ENCODE assay signal across 9 cellular contexts in the genomic region with DNA sequence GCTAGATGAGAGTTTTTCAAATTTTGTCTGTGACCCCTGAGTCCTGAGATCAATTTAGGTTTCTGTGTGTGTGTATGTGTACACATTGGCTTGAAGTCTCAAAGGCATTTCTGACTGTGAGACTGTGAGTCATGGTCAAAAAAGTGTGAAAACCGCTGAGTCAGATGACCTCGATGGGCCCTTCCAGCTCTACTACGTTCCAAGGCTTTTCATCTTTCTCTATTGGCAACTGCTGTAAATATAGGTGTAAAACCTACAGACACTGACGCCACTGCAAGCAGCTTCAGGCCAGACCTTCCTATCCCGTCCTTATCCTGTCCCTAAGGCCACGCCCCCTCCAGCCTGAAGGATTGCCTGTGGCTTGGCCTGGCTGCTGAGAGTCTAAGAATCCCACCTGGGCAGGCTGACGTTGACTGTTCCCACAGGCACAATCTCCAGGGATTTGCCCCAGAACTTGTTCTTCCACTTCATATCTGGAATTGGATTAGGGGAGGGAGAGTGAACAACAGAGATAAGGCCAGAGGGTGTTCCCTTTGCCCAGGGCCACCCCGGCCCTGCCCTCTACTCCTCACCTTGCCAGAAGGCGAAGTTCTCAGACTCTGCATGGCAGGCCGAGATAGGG. TPM values are rescaled to one million over a fixed set of nuclear protein-coding genes. Genes with fewer than 3 reads are reported as not detected.
DNase-seq lines count a peak whose midpoint lies in the region; ATAC-seq and TF ChIP-seq lines count a peak whose summit lies in the region.
"Had no signal": no experiment of that assay in that cellular context is flagged by ENCODE, and none has a peak within 500 bp of the region (broad histone marks: within the 10 kb centered on the region; RNA-seq: fewer than 3 reads in every experiment).

No MANE protein-coding gene starts in this region.

- CTCF ChIA-PET in CD8-positive, alpha-beta T cell (lab: Charles Lee), result interaction anchor here (1.4 kb wide), 1 partner anchor 18 kb away, joined by 4 read pairs; no protein-coding TSS in a partner anchor

- peak overlapping the region; percentile 87 for H3K27ac Mint-ChIP-seq in CD8-positive, alpha-beta T cell

- no peaks in the 10 kb centered on the region for H3K9me3 ChIP-seq in CD8-positive, alpha-beta T cell (ENCODE audit: low read length)
- H3K9me3 ChIP-seq in ascending aorta (no peaks in the 10 kb centered on the region), lung (ENCODE audit: control insufficient read depth in 2 of 2, insufficient read depth in 1 of 2, low read length in 1 of 2) (no peaks in the 10 kb centered on the region)

- peaks cover 79% of the 10 kb centered on the region for H3K36me3 Mint-ChIP-seq in CD8-positive, alpha-beta T cell

- no peaks in the 10 kb centered on the region for H3K4me1 ChIP-seq in CD8-positive, alpha-beta T cell (ENCODE audit: insufficient read depth, low read length)
- H3K4me1 ChIP-seq in ascending aorta (peaks cover 0 to 3% of the 10 kb centered on the region in 2 donors), lung (ENCODE audit: control insufficient read depth in 2 of 2, insufficient read depth in 2 of 2, low read length in 2 of 2) (peaks cover 0 to 3% of the 10 kb centered on the region in 2 donors)

- TF ChIP-seq CTCF in CD8-positive, alpha-beta T cell (IDR thresholded peaks at IDR 0.05), result no peak
- TF ChIP-seq CTCF in ascending aorta (IDR thresholded peaks at IDR 0.05), result no peak
- no peak for TF ChIP-seq CTCF in lung (IDR thresholded peaks at IDR 0.05; ENCODE audit: control extremely low read depth, extremely low read depth)
- no peak for TF ChIP-seq CTCF in GM20000 (IDR thresholded peaks at IDR 0.05; ENCODE audit: extremely low read depth, missing control alignments)

- H3K9me3 Mint-ChIP-seq in CD8-positive, alpha-beta T cell, result no peaks in the 10 kb centered on the region
- H3K9me3 Mint-ChIP-seq: IgD-negative memory B cell had no signal

- peak in 3 of 7 experiments; percentile 24 to 56 (median 29) for DNase-seq in CD8-positive, alpha-beta T cell
- peak in 1 of 2 donors; percentile 60 for DNase-seq in ascending aorta (ENCODE audit: low spot score in 2 of 2)
- DNase-seq in lung (ENCODE audit: low spot score), result peak; percentile 69
- DNase-seq in NOMO-1 treated with dmso at 0.1 percent for 144 hours (lab: John Stamatoyannopoulos, UW; ENCODE audit: unreplicated experiment), result no peak
- DNase-seq in effector CD8-positive, alpha-beta T cell (lab: John Stamatoyannopoulos, UW), result no peak
- DNase-seq in GM20000 (ENCODE audit: low spot score), result no peak

- H3K4me1 Mint-ChIP-seq in CD8-positive, alpha-beta T cell (ENCODE audit: low read depth), result peaks cover 4% of the 10 kb centered on the region
- H3K4me1 Mint-ChIP-seq: IgD-negative memory B cell had no signal

- no peak overlapping the region for H3K4me3 ChIP-seq in CD8-positive, alpha-beta T cell (ENCODE audit: low read depth, low read length)
- H3K4me3 ChIP-seq in ascending aorta, result no peak overlapping the region
- H3K4me3 ChIP-seq in lung, result no peak overlapping the region

- no peaks in the 10 kb centered on the region for H3K27me3 ChIP-seq in CD8-positive, alpha-beta T cell (ENCODE audit: insufficient read depth, low read length)
- H3K27me3 ChIP-seq in ascending aorta, result no peaks in the 10 kb centered on the region
- H3K27me3 ChIP-seq in lung (ENCODE audit: control insufficient read depth, insufficient read depth), result no peaks in the 10 kb centered on the region

- intact Hi-C loops in CD8-positive, alpha-beta T cell (cut with DNase I, micrococcal nuclease), result no loop called here
- intact Hi-C loops in ascending aorta (cut with DNase I), result no loop called here

- H3K27ac ChIP-seq in CD8-positive, alpha-beta T cell (ENCODE audit: low read depth, low read length), result peak overlapping the region; percentile 19
- peak overlapping the region; percentile 27 to 68 for H3K27ac ChIP-seq in ascending aorta
- peak overlapping the region in 1 of 2 donors; percentile 8 for H3K27ac ChIP-seq in lung (ENCODE audit: low read depth in 1 of 2, low read length in 1 of 2)

- WGBS in lung, 2 donors, result 61 to 81% methylated on average over 10 of the region's 10 CpGs

- H3K36me3 ChIP-seq in CD8-positive, alpha-beta T cell (ENCODE audit: insufficient read depth, low read length), result peaks cover 30% of the 10 kb centered on the region
- H3K36me3 ChIP-seq in ascending aorta (peaks cover 28 to 61% of the 10 kb centered on the region in 2 donors), lung (ENCODE audit: control insufficient read depth in 2 of 2, insufficient read depth in 2 of 2, low read length in 2 of 2) (peaks cover 3 to 64% of the 10 kb centered on the region in 2 donors)

- POLR2A ChIA-PET in CD8-positive, alpha-beta T cell (lab: Charles Lee), result no interaction called here

- no peak overlapping the region for H3K4me3 Mint-ChIP-seq in CD8-positive, alpha-beta T cell
- H3K4me3 Mint-ChIP-seq: IgD-negative memory B cell had no signal

- peak; percentile 79 for ATAC-seq in CD8-positive, alpha-beta T cell
- peak; percentile 49 for ATAC-seq in HG03439 (IDR thresholded peaks at IDR 0.05; ENCODE audit: unreplicated experiment)
- peak; percentile 54 for ATAC-seq in lung (ENCODE audit: insufficient read depth, low FRiP score)
- ATAC-seq in HG03457 (IDR thresholded peaks at IDR 0.05; ENCODE audit: unreplicated experiment), result no peak

- H3K27me3 Mint-ChIP-seq in CD8-positive, alpha-beta T cell (ENCODE audit: low read depth), result no peaks in the 10 kb centered on the region
- H3K27me3 Mint-ChIP-seq: IgD-negative memory B cell had no signal

RNA-seq across cellular contexts. Expression of a gene that starts 11.3 kb away (rescaled TPM):
- 10 to 100 TPM; 50.8 to 56.1 TPM for total RNA-seq in CD8-positive, alpha-beta T cell
- total RNA-seq in ascending aorta (28.8 TPM), lung (10 to 100 TPM in 1 of 2 donors, 1 to 10 TPM in 1; 9.3 to 25.3 TPM)
- 10 to 100 TPM in 1 of 2 donors, 1 to 10 TPM in 1; 7.6 to 12.7 TPM for polyA plus RNA-seq in lung

RNA-seq across cellular contexts. Expression of a gene that starts 21.0 kb away (rescaled TPM):
- total RNA-seq in CD8-positive, alpha-beta T cell, result 10 to 100 TPM; 67.5 to 69.7 TPM
- total RNA-seq in ascending aorta (13.7 TPM), lung (10 to 100 TPM; 18.4 to 32.9 TPM)
- 10 to 100 TPM; 27.6 to 38.3 TPM for polyA plus RNA-seq in lung

RNA-seq across cellular contexts. Expression of a gene that starts 21.2 kb away (rescaled TPM):
- total RNA-seq in CD8-positive, alpha-beta T cell, result 1 to 10 TPM in 1 of 2 experiments, under 1 TPM in 1; 0.43 to 1.5 TPM
- total RNA-seq in ascending aorta, result not detected
- total RNA-seq in lung, result 10 to 100 TPM in 1 of 2 donors, 1 to 10 TPM in 1; 9.6 to 25.3 TPM
- 10 to 100 TPM in 1 of 2 donors, 1 to 10 TPM in 1; 9.3 to 11.8 TPM for polyA plus RNA-seq in lung

RNA-seq across cellular contexts. Expression of a gene that starts 30.8 kb away (rescaled TPM):
- total RNA-seq in CD8-positive, alpha-beta T cell, result 10 to 100 TPM; 17.6 to 19.8 TPM
- 126 TPM for total RNA-seq in ascending aorta
- 10 to 100 TPM; 26.7 to 37.8 TPM for total RNA-seq in lung
- polyA plus RNA-seq in lung, result 10 to 100 TPM; 22.8 to 61.7 TPM

RNA-seq across cellular contexts. Expression of a gene that starts 40.7 kb away (rescaled TPM):
- under 1 TPM; 0.22 to 0.38 TPM for total RNA-seq in CD8-positive, alpha-beta T cell
- 0.11 TPM for total RNA-seq in ascending aorta
- 1 to 10 TPM; 2.5 to 4.5 TPM for total RNA-seq in lung
- polyA plus RNA-seq in lung, result 1 to 10 TPM; 2.3 to 4.4 TPM
- polyA plus RNA-seq: IgD-negative memory B cell had no signal

Comparison
In these comparisons a context has a peak if more than half of its experiments do, and no peak if none do; other contexts are left out.
1. RNA of a gene that starts 21.2 kb away (total RNA-seq): 9.6 to 25.3 TPM in lung; 0.43 to 1.5 TPM in CD8-positive, alpha-beta T cell and not detected in ascending aorta (single experiment); every median in the first group is over 4 times any median in the second.